ENCODE assay signal across 12 cellular contexts in the genomic region with DNA sequence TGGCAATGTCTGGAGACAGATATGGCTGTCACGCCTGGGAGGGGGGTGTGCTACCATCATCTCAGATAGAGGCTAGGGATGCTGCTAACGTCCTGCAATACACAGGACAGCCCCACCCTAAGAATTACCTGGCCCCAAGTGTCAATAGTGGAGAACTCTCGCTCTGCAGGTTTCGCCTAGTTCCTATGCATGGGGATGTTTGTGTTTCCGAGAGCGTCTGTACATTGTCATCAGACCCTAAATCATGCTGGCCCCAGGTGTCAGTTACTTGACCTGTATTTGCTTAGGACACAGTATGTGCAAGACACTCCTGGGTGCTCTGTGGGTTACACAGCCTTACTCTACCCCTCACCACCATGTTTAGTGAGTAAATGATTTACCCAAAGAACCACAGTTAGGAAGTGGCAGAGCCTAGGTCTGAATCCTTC.
DNase-seq lines count a peak whose midpoint lies in the region; ATAC-seq and TF ChIP-seq lines count a peak whose summit lies in the region.
"Had no signal": no experiment of that assay in that cellular context is flagged by ENCODE, and none has a peak within 500 bp of the region (broad histone marks: within the 10 kb centered on the region; RNA-seq: fewer than 3 reads in every experiment).

No MANE protein-coding gene starts in this region.

- H3K4me3 ChIP-seq in suprapubic skin (no peak overlapping the region), lower leg skin (ENCODE audit: low read depth, poor library complexity, severe bottlenecking) (no peak overlapping the region)
- H3K4me3 ChIP-seq: cardiac muscle cell, heart right ventricle, ovary had no signal

- TF ChIP-seq CTCF in suprapubic skin (IDR thresholded peaks at IDR 0.05) (no peak), lower leg skin (IDR thresholded peaks at IDR 0.05) (no peak)

- TF ChIP-seq POLR2A in suprapubic skin (IDR thresholded peaks at IDR 0.05) (no peak), lower leg skin (IDR thresholded peaks at IDR 0.05) (no peak)

- H3K4me1 ChIP-seq in suprapubic skin: peaks cover 70% of the 10 kb centered on the region

- ATAC-seq in GM19023 (IDR thresholded peaks at IDR 0.05; ENCODE audit: unreplicated experiment): peak; percentile 66
- peak; percentile 83 for ATAC-seq in HG02678 (IDR thresholded peaks at IDR 0.05; ENCODE audit: unreplicated experiment)
- ATAC-seq in GM21717 (IDR thresholded peaks at IDR 0.05; ENCODE audit: unreplicated experiment): no peak
- ATAC-seq: activated CD8-positive, alpha-beta T cell treated with anti-CD3 and anti-CD28 coated beads for 36 hours had no signal

- TF ChIP-seq EP300 in suprapubic skin (IDR thresholded peaks at IDR 0.05): no peak

- no peaks in the 10 kb centered on the region for H3K36me3 ChIP-seq in suprapubic skin
- H3K36me3 ChIP-seq: cardiac muscle cell, heart right ventricle, ovary had no signal

- peak overlapping the region; percentile 0 for H3K27ac ChIP-seq in suprapubic skin

- 73% methylated on average over 6 of the region's 6 CpGs for WGBS in suprapubic skin
- 76 to 79% methylated on average over 6 of the region's 6 CpGs for WGBS in lower leg skin, 2 donors

- no peaks in the 10 kb centered on the region for H3K9me3 ChIP-seq in suprapubic skin
- H3K9me3 ChIP-seq: heart right ventricle, ovary had no signal

- H3K27me3 ChIP-seq in suprapubic skin: no peaks in the 10 kb centered on the region
- H3K27me3 ChIP-seq: cardiac muscle cell, heart right ventricle, ovary had no signal

- DNase-seq in NCI-H69 (lab: John Stamatoyannopoulos, UW) (peak; percentile 32), suprapubic skin (ENCODE audit: low spot score in 2 of 2) (no peak), NCI-H1105 treated with DMSO at 0.1 percent for 48 hours (lab: John Stamatoyannopoulos, UW) (no peak), lower leg skin (ENCODE audit: low spot score in 2 of 2) (no peak)
- DNase-seq in stimulated activated CD4-positive, alpha-beta T cell treated with anti-CD3 and anti-CD28 coated beads, Interleukin-4, amount 100 ng/mL, for 4 hours: no peak
- DNase-seq: activated CD8-positive, alpha-beta T cell treated with anti-CD3 and anti-CD28 coated beads for 36 hours; heart right ventricle; ovary had no signal

- intact Hi-C loops in lower leg skin (cut with DNase I; ENCODE audit: low total_unique reads): no loop called here
